In the genomic region with DNA sequence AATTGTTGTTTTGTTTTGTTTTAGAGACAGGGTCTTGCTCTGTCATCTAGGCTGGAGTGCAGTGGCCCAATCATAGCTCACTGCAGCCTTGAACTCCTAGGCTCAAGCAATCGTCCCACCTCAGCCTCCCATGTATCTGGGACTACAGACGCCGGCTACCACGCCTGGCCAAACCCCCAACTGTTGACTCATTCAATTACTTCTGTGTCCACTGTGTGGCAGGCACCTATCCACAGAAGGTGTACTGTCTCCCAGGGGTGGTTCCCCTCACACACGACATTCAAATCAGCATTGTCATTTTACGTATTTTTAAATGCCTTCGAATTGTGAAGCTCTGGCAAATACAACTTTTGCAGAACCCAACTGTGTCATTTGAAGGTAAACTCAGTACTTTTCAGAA, we compare ENCODE assay signal across 2 cellular contexts.
TF ChIP-seq lines count a peak whose summit lies in the region.

No MANE protein-coding gene starts in this region.

TF ChIP-seq in HepG2, 621 proteins besides CTCF, POLR2A, EP300 and RAD21:
- no peak for TF ChIP-seq ZNF160 (CRISPR knock-in tag; IDR thresholded peaks at IDR 0.05)

TF ChIP-seq in GM12878, 131 proteins besides CTCF, POLR2A, EP300 and RAD21:
- TF ChIP-seq POLR2AphosphoS2 (IDR thresholded peaks at IDR 0.05; ENCODE audit: low read depth, low read length) (no peak), E2F4 (IDR thresholded peaks at IDR 0.05; ENCODE audit: low read depth, low read length) (no peak), JUNB (IDR thresholded peaks at IDR 0.05) (no peak; the same call in 1 of the 2 replicates), SUPT20H (IDR thresholded peaks at IDR 0.05; ENCODE audit: borderline replicate concordance, control insufficient read depth, low read depth, low read length) (no peak), NFXL1 (IDR thresholded peaks at IDR 0.05; ENCODE audit: borderline replicate concordance) (no peak), ZNF24 (IDR thresholded peaks at IDR 0.05) (no peak)
TF ChIP-seq in GM12878: peak in this region for 0.
